Comparison of ENCODE assay signal across 20 cellular contexts in the genomic region with DNA sequence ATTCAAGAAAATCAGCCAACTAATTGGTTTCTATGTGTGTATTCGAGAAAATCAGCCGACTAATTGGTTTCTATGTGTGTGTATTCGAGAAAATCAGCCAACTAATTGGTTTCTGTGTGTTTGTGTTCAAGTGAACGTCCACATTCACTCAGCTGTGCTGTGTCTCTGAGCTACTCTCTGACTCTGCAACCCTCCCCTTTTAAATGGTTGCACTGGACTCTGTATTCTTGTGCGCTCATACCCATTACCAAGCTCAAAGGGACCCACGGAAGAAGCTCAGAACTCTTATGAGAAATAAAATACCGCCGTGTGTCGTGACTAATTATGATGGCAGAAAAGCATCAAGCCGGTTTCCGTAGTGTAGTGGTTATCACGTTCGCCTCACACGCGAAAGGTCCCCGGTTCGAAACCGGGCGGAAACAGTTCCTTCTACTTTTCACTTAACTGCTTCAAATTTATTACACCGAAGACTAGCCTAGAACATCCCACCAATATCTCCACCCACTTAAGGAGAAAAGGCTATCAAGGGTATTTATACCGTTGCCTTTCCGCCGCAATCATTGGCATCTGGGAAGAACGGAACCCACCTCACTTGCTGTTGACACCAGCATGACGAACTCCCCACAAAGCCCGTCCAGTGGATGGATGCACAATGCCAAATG. TPM values are rescaled to one million over a fixed set of nuclear protein-coding genes. Genes with fewer than 3 reads are reported as not detected.
"Had no signal": no experiment of that assay in that cellular context is flagged by ENCODE, and none has a peak within 500 bp of the region (broad histone marks: within the 10 kb centered on the region; RNA-seq: fewer than 3 reads in every experiment).

No MANE protein-coding gene starts in this region.

RNA-seq across cellular contexts. Expression of a gene that starts 34.1 kb away (rescaled TPM):
- total RNA-seq: activated CD8-positive, alpha-beta memory T cell treated with anti-CD3 and anti-CD28 coated beads for 36 hours; adrenal gland; aorta; cardiac septum; cerebellum; dorsolateral prefrontal cortex; fibroblast of lung; fibroblast of villous mesenchyme; kidney; left colon; liver; mammary epithelial cell; mucosa of gallbladder; osteocyte; progenitor cell of endocrine pancreas; renal cortical epithelial cell; right lobe of liver; skeletal muscle tissue; T-helper 2 cell treated with Interferon-gamma antibody and Interleukin-4, amounts not matched to agents 100 ng/mL and 5 ng/mL, for 36 hours; vagina had no signal
- polyA plus RNA-seq: adrenal gland, aorta, fibroblast of lung, liver, mammary epithelial cell had no signal

RNA-seq across cellular contexts. Expression of a gene that starts 50.5 kb away (rescaled TPM):
- total RNA-seq: activated CD8-positive, alpha-beta memory T cell treated with anti-CD3 and anti-CD28 coated beads for 36 hours; adrenal gland; aorta; cardiac septum; cerebellum; fibroblast of lung; fibroblast of villous mesenchyme; kidney; left colon; liver; mammary epithelial cell; mucosa of gallbladder; osteocyte; progenitor cell of endocrine pancreas; renal cortical epithelial cell; right lobe of liver; skeletal muscle tissue; T-helper 2 cell treated with Interferon-gamma antibody and Interleukin-4, amounts not matched to agents 100 ng/mL and 5 ng/mL, for 36 hours; vagina had no signal
- polyA plus RNA-seq: adrenal gland, aorta, fibroblast of lung, liver, mammary epithelial cell had no signal

RNA-seq across cellular contexts. Expression of a gene that starts 56.8 kb away (rescaled TPM):
- total RNA-seq: activated CD8-positive, alpha-beta memory T cell treated with anti-CD3 and anti-CD28 coated beads for 36 hours; fibroblast of lung; fibroblast of villous mesenchyme; osteocyte; progenitor cell of endocrine pancreas; renal cortical epithelial cell; T-helper 2 cell treated with Interferon-gamma antibody and Interleukin-4, amounts not matched to agents 100 ng/mL and 5 ng/mL, for 36 hours had no signal
- polyA plus RNA-seq: fibroblast of lung had no signal
